8 cellular contexts compared by ENCODE assay signal in the genomic region with DNA sequence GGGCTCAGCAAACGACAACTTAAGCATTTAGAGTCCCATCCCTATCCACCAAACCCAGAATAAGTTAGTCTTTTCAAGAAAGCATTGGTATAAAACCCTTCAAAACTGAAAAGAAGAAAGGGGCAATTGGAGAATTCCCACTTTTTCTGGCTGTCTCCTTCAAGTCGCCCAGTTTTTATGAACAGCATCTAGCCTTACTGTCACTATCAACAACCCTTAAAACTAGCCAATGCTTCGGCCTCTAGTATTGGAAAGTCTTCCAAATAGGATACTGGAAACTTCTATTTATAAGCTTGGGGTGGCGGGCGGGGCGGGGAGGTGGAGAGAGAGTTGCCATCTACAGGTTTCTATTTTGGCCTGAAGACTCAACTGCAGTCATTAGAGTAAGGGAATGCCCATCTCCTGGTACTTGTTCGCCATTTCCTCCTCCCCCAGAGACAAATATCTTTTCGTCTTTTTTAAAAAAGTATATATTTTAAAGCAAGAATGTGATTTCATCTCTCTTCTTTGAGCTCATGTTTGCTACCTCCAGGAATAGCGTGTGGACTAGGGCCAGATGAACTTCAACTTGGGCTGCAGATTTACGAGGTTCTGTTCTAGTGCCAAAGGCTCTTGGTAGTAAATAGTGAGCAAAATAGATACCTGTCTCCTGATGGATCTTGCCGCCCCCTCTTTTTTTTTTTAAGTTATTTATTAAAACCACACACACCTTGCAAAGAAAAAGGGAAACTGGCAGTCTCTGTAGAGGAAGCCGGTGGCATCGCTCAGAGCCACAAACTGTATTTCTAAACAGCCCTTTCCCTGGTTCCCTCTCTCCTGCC. TPM values are rescaled to one million over a fixed set of nuclear protein-coding genes. Genes with fewer than 3 reads are reported as not detected.
DNase-seq lines count a peak whose midpoint lies in the region; ATAC-seq, FAIRE-seq and TF ChIP-seq lines count a peak whose summit lies in the region.

No MANE protein-coding gene starts in this region.

- H3K4me3 Mint-ChIP-seq in T-cell (peak overlapping the region; percentile 95 to 98 (median 98)), nephron (peak overlapping the region; percentile 94 to 98 (median 97))

- DNase-seq in NCI-H2196 (lab: John Stamatoyannopoulos, UW; ENCODE audit: unreplicated experiment) = peak; percentile 44
- no peak for DNase-seq in NCI-H2196 treated with DMSO at 0.1 percent for 48 hours (lab: John Stamatoyannopoulos, UW; ENCODE audit: unreplicated experiment)
- DNase-seq in T-cell = peak in 5 of 34 experiments; percentile 9 to 27 (median 17)
- peak; percentile 41 for DNase-seq in epithelial cell of esophagus (ENCODE audit: low read depth)
- no peak for DNase-seq in RCC 7860 (ENCODE audit: low spot score)
- no peak for DNase-seq in D721Med (ENCODE audit: insufficient read length, low spot score)

- H3K27ac Mint-ChIP-seq in T-cell (peak overlapping the region; percentile 100), nephron (peak overlapping the region; percentile 100)

- FAIRE-seq in RCC 7860 (lab: Jason Lieb, UNC) (no peak), D721Med (lab: Jason Lieb, UNC) (no peak)

- H3K36me3 Mint-ChIP-seq in T-cell = no peaks in the 10 kb centered on the region
- no peaks in the 10 kb centered on the region for H3K36me3 Mint-ChIP-seq in nephron (ENCODE audit: low read depth)

- H3K4me3 ChIP-seq in epithelial cell of esophagus (ENCODE audit: low read length) = peak overlapping the region; percentile 69

- CTCF ChIA-PET in T-cell (lab: Charles Lee) = interaction anchor here (0.6 to 2.2 kb wide), 20 partner anchors 35 to 1301 kb away, joined by 3 to 44 read pairs (median 3); no protein-coding TSS in a partner anchor

- peaks cover 0 to 3% of the 10 kb centered on the region in 2 donors for H3K27me3 Mint-ChIP-seq in T-cell
- H3K27me3 Mint-ChIP-seq in nephron (ENCODE audit: low read depth) = peaks cover 4% of the 10 kb centered on the region

- no peak for ATAC-seq in T-cell (replicated peaks in 1 of 4)
- ATAC-seq in HG02610 (IDR thresholded peaks at IDR 0.05; ENCODE audit: unreplicated experiment) = no peak

- no peaks in the 10 kb centered on the region for H3K9me3 Mint-ChIP-seq in T-cell
- no peaks in the 10 kb centered on the region for H3K9me3 Mint-ChIP-seq in nephron

- POLR2A ChIA-PET in T-cell (lab: Charles Lee) = interaction anchor here (0.6 to 1.5 kb wide), 4 partner anchors 242 to 1629 kb away, joined by 3 read pairs; no protein-coding TSS in a partner anchor

- H3K4me1 Mint-ChIP-seq in T-cell (peaks cover 56 to 83% (median 62%) of the 10 kb centered on the region in 3 donors), nephron (peaks cover 51% of the 10 kb centered on the region)

- TF ChIP-seq CTCF in epithelial cell of esophagus (IDR thresholded peaks at IDR 0.05; ENCODE audit: insufficient read depth, low read depth, low read length, missing control alignments) (no peak), nephron (IDR thresholded peaks at IDR 0.05; ENCODE audit: unreplicated experiment in 3 of 3) (peak in 1 of 3 experiments; percentile 16), D721Med (IDR thresholded peaks at IDR 0.05; ENCODE audit: insufficient read depth, missing control alignments) (no peak)

RNA-seq across cellular contexts. Expression of a gene that starts 2.7 kb away (rescaled TPM):
- 10 to 100 TPM; 16.8 to 31.1 (median 27.7) TPM for total RNA-seq in T-cell

RNA-seq across cellular contexts. Expression of a gene that starts 40.2 kb away (rescaled TPM):
- total RNA-seq in T-cell = not detected

Comparison
In these comparisons a context has a peak if more than half of its experiments do, and no peak if none do; other contexts are left out.
1. DNase-seq: peak in NCI-H2196 (single experiment) and epithelial cell of esophagus (single experiment); none in NCI-H2196 treated with DMSO at 0.1 percent for 48 hours (single experiment), RCC 7860 (single experiment) and D721Med (single experiment).